8 cellular contexts compared by ENCODE assay signal in the genomic region with DNA sequence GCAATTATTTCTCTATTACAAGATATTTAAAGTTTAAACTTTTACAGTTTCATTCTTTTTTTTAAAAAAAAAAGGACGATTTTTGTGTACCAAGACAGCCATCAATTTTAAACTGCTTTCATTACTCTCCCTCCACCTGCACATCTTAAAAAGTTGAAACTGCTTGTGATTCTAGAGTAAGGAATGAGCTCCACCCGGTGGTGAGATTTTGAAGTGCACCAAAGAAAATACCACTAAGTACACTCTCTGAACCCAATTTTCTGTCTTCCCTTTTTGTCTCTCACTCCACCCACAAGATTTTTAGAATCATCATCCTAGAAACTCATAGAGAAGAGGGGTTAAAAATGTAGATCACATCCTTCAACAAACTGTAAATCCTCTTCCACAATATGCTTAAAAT.
DNase-seq lines count a peak whose midpoint lies in the region; ATAC-seq, FAIRE-seq and TF ChIP-seq lines count a peak whose summit lies in the region.

No MANE protein-coding gene starts in this region.

- DNase-seq in ELR (ENCODE audit: low read depth) (peak; percentile 43), NCI-H146 treated with DMSO at 0.1 percent for 48 hours (lab: John Stamatoyannopoulos, UW; ENCODE audit: unreplicated experiment) (peak; percentile 37), naive B cell (peak; percentile 4)

- FAIRE-seq in endometrium (lab: Jason Lieb, UNC) = peak; percentile 85

- H3K4me1 Mint-ChIP-seq in naive B cell = no peaks in the 10 kb centered on the region

- TF ChIP-seq CTCF in VCaP (conservative IDR thresholded peaks at IDR 0.05) = peak; percentile 51

- peaks cover 0 to 3% (median 0%) of the 10 kb centered on the region in 7 donors for H3K9me3 Mint-ChIP-seq in naive B cell

- H3K4me3 Mint-ChIP-seq in naive B cell = no peak overlapping the region

- H3K27me3 Mint-ChIP-seq in naive B cell = peaks cover 3 to 19% (median 17%) of the 10 kb centered on the region in 3 donors

- H3K36me3 Mint-ChIP-seq in naive B cell = no peaks in the 10 kb centered on the region

- H3K27ac ChIP-seq in VCaP = no peak overlapping the region

- ATAC-seq in GM21825 (IDR thresholded peaks at IDR 0.05; ENCODE audit: unreplicated experiment) (peak; percentile 64), naive B cell (ENCODE audit: low read depth in 2 of 2) (no peak), GM21528 (IDR thresholded peaks at IDR 0.05; ENCODE audit: low FRiP score, unreplicated experiment) (no peak), HG02884 (IDR thresholded peaks at IDR 0.05; ENCODE audit: unreplicated experiment) (no peak)

- H3K27ac Mint-ChIP-seq in naive B cell = no peak overlapping the region
